ENCODE assay signal across 11 cellular contexts in the genomic region with DNA sequence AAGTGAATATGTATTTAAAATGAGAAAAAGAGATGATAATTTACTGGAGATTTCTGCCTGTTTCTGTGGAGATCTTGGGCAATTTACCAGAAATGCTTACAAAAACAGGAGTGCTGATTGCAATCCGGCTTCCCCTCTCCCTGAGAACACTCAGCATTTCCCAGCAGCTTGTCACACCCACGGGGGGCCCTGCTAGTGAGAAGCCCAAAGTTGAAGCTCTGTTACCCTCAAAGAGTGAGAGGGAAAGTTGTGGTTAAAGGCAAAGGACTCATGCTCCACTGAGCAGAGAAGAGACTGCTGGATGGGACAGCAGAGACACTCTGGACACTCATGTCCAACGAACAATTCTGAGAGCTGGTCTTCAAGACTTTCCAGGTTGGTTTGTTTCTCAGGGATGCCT. TPM values are rescaled to one million over a fixed set of nuclear protein-coding genes. Genes with fewer than 3 reads are reported as not detected.
A peak's percentile ranks its signal among the peaks of the same experiment; 100 is the strongest.
DNase-seq lines count a peak whose midpoint lies in the region; ATAC-seq and TF ChIP-seq lines count a peak whose summit lies in the region.
"Had no signal": no experiment of that assay in that cellular context is flagged by ENCODE, and none has a peak within 500 bp of the region (broad histone marks: within the 10 kb centered on the region; RNA-seq: fewer than 3 reads in every experiment).

No MANE protein-coding gene starts in this region.

- no peak overlapping the region for H3K18ac ChIP-seq in trophoblast cell (ENCODE audit: low read length)

- H3K23ac ChIP-seq in trophoblast cell (ENCODE audit: low read length), result no peak overlapping the region

- no peak for TF ChIP-seq EP300 in sigmoid colon (IDR thresholded peaks at IDR 0.05)

- H3K9me3 Mint-ChIP-seq in CD8-positive, alpha-beta T cell, result no peaks in the 10 kb centered on the region

- no peak overlapping the region for H3K4ac ChIP-seq in trophoblast cell (ENCODE audit: low read depth, low read length)

- H3K4me2 ChIP-seq in trophoblast cell (ENCODE audit: low read length), result no peak overlapping the region

- no peak for ATAC-seq in CD8-positive, alpha-beta T cell
- ATAC-seq in HG03039 (IDR thresholded peaks at IDR 0.05; ENCODE audit: unreplicated experiment), result no peak
- ATAC-seq in GM18873 (IDR thresholded peaks at IDR 0.05; ENCODE audit: low FRiP score, unreplicated experiment), result no peak

- H4K91ac ChIP-seq in trophoblast cell (ENCODE audit: low read depth, low read length), result no peak overlapping the region

- no peak overlapping the region for H2AK5ac ChIP-seq in trophoblast cell (ENCODE audit: low read length)

- H3K36me3 Mint-ChIP-seq in CD8-positive, alpha-beta T cell, result peaks cover 6% of the 10 kb centered on the region
- H3K36me3 Mint-ChIP-seq: type B pancreatic cell had no signal

- POLR2A ChIA-PET in CD8-positive, alpha-beta T cell (lab: Charles Lee), result no interaction called here

- intact Hi-C loops in CD8-positive, alpha-beta T cell (cut with DNase I, micrococcal nuclease), result loop anchor here (5.0 kb wide), 3 partner anchors 38 to 88 kb away; no protein-coding TSS in a partner anchor
- intact Hi-C loops in sigmoid colon (cut with DNase I), result no loop called here

- CTCF ChIA-PET in CD8-positive, alpha-beta T cell (lab: Charles Lee), result no interaction called here

- no peak for TF ChIP-seq CTCF in CD8-positive, alpha-beta T cell (IDR thresholded peaks at IDR 0.05)
- no peak for TF ChIP-seq CTCF in LNCaP clone FGC (IDR thresholded peaks at IDR 0.05; ENCODE audit: control insufficient read depth, extremely low read depth, insufficient read depth)
- TF ChIP-seq CTCF in sigmoid colon (IDR thresholded peaks at IDR 0.05), result no peak

- no peak overlapping the region for H2BK5ac ChIP-seq in trophoblast cell (ENCODE audit: low read depth, low read length, poor library complexity)

- WGBS in trophoblast cell (ENCODE audit: extremely low coverage, insufficient coverage, insufficient read length), result no CpG with 5 or more reads among the region's 3 CpGs
- WGBS in sigmoid colon, 2 donors, result 17 to 32% methylated on average over 3 of the region's 3 CpGs

- peak overlapping the region; percentile 1 for H3K27ac Mint-ChIP-seq in CD8-positive, alpha-beta T cell
- H3K27ac Mint-ChIP-seq: type B pancreatic cell had no signal

- H4K12ac ChIP-seq in trophoblast cell (ENCODE audit: low read depth, low read length), result no peak overlapping the region

- H4K8ac ChIP-seq in trophoblast cell (ENCODE audit: low read depth, low read length), result no peak overlapping the region

- no peaks in the 10 kb centered on the region for H3K9me3 ChIP-seq in CD8-positive, alpha-beta T cell (ENCODE audit: low read length)
- H3K9me3 ChIP-seq in adipocyte (ENCODE audit: control insufficient read depth, low read length), result no peaks in the 10 kb centered on the region
- no peaks in the 10 kb centered on the region for H3K9me3 ChIP-seq in trophoblast cell (ENCODE audit: insufficient read depth, low read depth, low read length)
- H3K9me3 ChIP-seq in sigmoid colon, result no peaks in the 10 kb centered on the region

- no peak overlapping the region for H3K27ac ChIP-seq in CD8-positive, alpha-beta T cell (ENCODE audit: low read depth, low read length)
- H3K27ac ChIP-seq in trophoblast cell (ENCODE audit: low read depth, low read length) (no peak overlapping the region), sigmoid colon (no peak overlapping the region)

- H3K27me3 ChIP-seq in CD8-positive, alpha-beta T cell (ENCODE audit: insufficient read depth, low read length), result no peaks in the 10 kb centered on the region
- no peaks in the 10 kb centered on the region for H3K27me3 ChIP-seq in adipocyte (replicated peaks; ENCODE audit: control insufficient read depth, insufficient read depth, low read length)
- H3K27me3 ChIP-seq in trophoblast cell (ENCODE audit: insufficient read depth, low read length), result no peaks in the 10 kb centered on the region
- H3K27me3 ChIP-seq in sigmoid colon, result peaks cover 0 to 12% (median 9%) of the 10 kb centered on the region in 3 donors

- no peaks in the 10 kb centered on the region for H3K27me3 Mint-ChIP-seq in CD8-positive, alpha-beta T cell (ENCODE audit: low read depth)

- DNase-seq in CD8-positive, alpha-beta T cell, result no peak
- DNase-seq in LNCaP clone FGC (ENCODE audit: low read depth), result no peak
- DNase-seq in adipocyte (ENCODE audit: low read depth), result peak; percentile 54
- no peak for DNase-seq in trophoblast cell
- no peak for DNase-seq in sigmoid colon
- DNase-seq in NOMO-1 (lab: John Stamatoyannopoulos, UW; ENCODE audit: unreplicated experiment in 2 of 2), result no peak
- DNase-seq: activated CD4-positive, CD25-positive, alpha-beta regulatory T cell; NCI-H82 had no signal

- H3K4me1 Mint-ChIP-seq in CD8-positive, alpha-beta T cell (ENCODE audit: low read depth), result peaks cover 66% of the 10 kb centered on the region

- H2BK12ac ChIP-seq in trophoblast cell (ENCODE audit: low read length), result no peak overlapping the region

- no peak for TF ChIP-seq POLR2A in sigmoid colon (IDR thresholded peaks at IDR 0.05)

- peak overlapping the region; percentile 6 for H3K9ac ChIP-seq in adipocyte (ENCODE audit: low read length)
- H3K9ac ChIP-seq in trophoblast cell (ENCODE audit: low read length), result no peak overlapping the region

- no peak overlapping the region for H3K4me3 Mint-ChIP-seq in CD8-positive, alpha-beta T cell
- H3K4me3 Mint-ChIP-seq: type B pancreatic cell had no signal

- no peaks in the 10 kb centered on the region for H3K36me3 ChIP-seq in CD8-positive, alpha-beta T cell (ENCODE audit: insufficient read depth, low read length)
- H3K36me3 ChIP-seq in adipocyte (ENCODE audit: control insufficient read depth, insufficient read depth, low read length, severe bottlenecking) (no peaks in the 10 kb centered on the region), trophoblast cell (ENCODE audit: control insufficient read depth in 1 of 2, insufficient read depth in 2 of 2, low read length in 2 of 2) (no peaks in the 10 kb centered on the region), sigmoid colon (no peaks in the 10 kb centered on the region)

- no peak overlapping the region for H2AFZ ChIP-seq in trophoblast cell (ENCODE audit: insufficient read depth, low read length, poor library complexity)

- H3K14ac ChIP-seq in trophoblast cell (ENCODE audit: low read length), result no peak overlapping the region

- H3K4me1 ChIP-seq in CD8-positive, alpha-beta T cell (ENCODE audit: insufficient read depth, low read length), result peaks cover 27% of the 10 kb centered on the region
- peaks cover 49% of the 10 kb centered on the region for H3K4me1 ChIP-seq in adipocyte (ENCODE audit: control insufficient read depth, insufficient read depth, low read length)
- H3K4me1 ChIP-seq in trophoblast cell (ENCODE audit: control insufficient read depth in 1 of 2, insufficient read depth in 2 of 2, low read length in 2 of 2), result peaks cover 0 to 2% of the 10 kb centered on the region in 2 experiments
- H3K4me1 ChIP-seq in sigmoid colon, result peaks cover 0 to 19% (median 15%) of the 10 kb centered on the region in 4 donors

- peaks cover 2% of the 10 kb centered on the region for H3K79me1 ChIP-seq in trophoblast cell (ENCODE audit: low read length)

- peak overlapping the region; percentile 28 for H2BK120ac ChIP-seq in trophoblast cell (ENCODE audit: insufficient read depth, low read length, poor library complexity)

- H3K79me2 ChIP-seq in trophoblast cell (ENCODE audit: control insufficient read depth, insufficient read depth, low read length, poor library complexity), result peaks cover 2% of the 10 kb centered on the region

- H3K4me3 ChIP-seq in CD8-positive, alpha-beta T cell (ENCODE audit: low read depth, low read length), result no peak overlapping the region
- H3K4me3 ChIP-seq in LNCaP clone FGC (ENCODE audit: low read depth, low read length), result peak overlapping the region; percentile 67
- H3K4me3 ChIP-seq in adipocyte (ENCODE audit: low read length), result peak overlapping the region; percentile 86
- H3K4me3 ChIP-seq in trophoblast cell (ENCODE audit: low read depth, low read length), result no peak overlapping the region
- H3K4me3 ChIP-seq in sigmoid colon, result no peak overlapping the region

RNA-seq across cellular contexts. Expression of gene MCTP2, which starts 2.9 kb away (rescaled TPM):
- 10 to 100 TPM; 11.2 to 16.5 TPM for total RNA-seq in CD8-positive, alpha-beta T cell
- 3.0 and 3.3 TPM in 2 replicates for polyA plus RNA-seq in trophoblast cell (2013)
- 1 to 10 TPM; 1.5 to 4.4 (median 1.9) TPM for total RNA-seq in sigmoid colon
- 10 to 100 TPM in 2 of 3 donors, 1 to 10 TPM in 1; 7.2 to 12.2 (median 12.0) TPM for polyA plus RNA-seq in sigmoid colon

Comparison
In these comparisons a context has a peak if more than half of its experiments do, and no peak if none do; other contexts are left out.
1. H3K4me3 ChIP-seq: peak in LNCaP clone FGC (single experiment) and adipocyte (single experiment); none in CD8-positive, alpha-beta T cell (single experiment), trophoblast cell (single experiment) and sigmoid colon (0 of 4).